Comparison of ENCODE assay signal across 8 cellular contexts in the genomic region with DNA sequence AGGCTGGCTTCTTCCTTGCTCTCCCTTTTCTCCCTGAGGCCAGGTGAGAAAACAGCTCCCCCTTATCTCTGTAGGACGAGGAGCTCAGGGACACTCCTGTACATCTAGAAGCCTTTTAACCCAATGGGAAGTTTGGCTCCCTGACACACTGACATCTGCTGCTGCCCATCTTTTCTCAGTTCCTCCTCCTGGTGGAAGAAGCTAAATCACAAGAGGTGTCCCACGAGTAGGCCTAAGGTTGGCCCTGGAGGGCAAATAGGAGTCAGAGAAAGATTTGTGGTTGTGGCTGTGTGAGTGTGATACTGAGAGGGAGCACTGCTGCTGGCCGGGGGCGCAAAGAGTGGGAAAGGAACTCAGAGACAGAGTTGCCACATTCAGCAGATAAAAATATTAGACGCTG. TPM values are rescaled to one million over a fixed set of nuclear protein-coding genes. Genes with fewer than 3 reads are reported as not detected.
DNase-seq lines count a peak whose midpoint lies in the region; ATAC-seq lines count a peak whose summit lies in the region.

No MANE protein-coding gene starts in this region.

- no peaks in the 10 kb centered on the region for H3K9me3 Mint-ChIP-seq in memory B cell
- H3K9me3 Mint-ChIP-seq in activated CD4-positive, alpha-beta memory T cell treated with anti-CD3 and anti-CD28 coated beads for 36 hours: no peaks in the 10 kb centered on the region

- no peak overlapping the region for H3K4me3 Mint-ChIP-seq in memory B cell
- no peak overlapping the region for H3K4me3 Mint-ChIP-seq in activated CD4-positive, alpha-beta memory T cell treated with anti-CD3 and anti-CD28 coated beads for 36 hours

- H3K27ac Mint-ChIP-seq in memory B cell: peak overlapping the region; percentile 61
- H3K27ac Mint-ChIP-seq in activated CD4-positive, alpha-beta memory T cell treated with anti-CD3 and anti-CD28 coated beads for 36 hours: no peak overlapping the region

- no peaks in the 10 kb centered on the region for H3K27me3 Mint-ChIP-seq in memory B cell
- H3K27me3 Mint-ChIP-seq in activated CD4-positive, alpha-beta memory T cell treated with anti-CD3 and anti-CD28 coated beads for 36 hours: no peaks in the 10 kb centered on the region

- intact Hi-C loops in activated CD4-positive, alpha-beta memory T cell treated with anti-CD3 and anti-CD28 coated beads for 36 hours (cut with micrococcal nuclease): no loop called here

- ATAC-seq in GM18867 (IDR thresholded peaks at IDR 0.05; ENCODE audit: unreplicated experiment): peak; percentile 78
- peak; percentile 76 for ATAC-seq in GM21619 (IDR thresholded peaks at IDR 0.05; ENCODE audit: unreplicated experiment)
- ATAC-seq in HG03442 (IDR thresholded peaks at IDR 0.05; ENCODE audit: unreplicated experiment): peak; percentile 85
- ATAC-seq in memory B cell (ENCODE audit: low read depth): peak; percentile 84
- no peak for ATAC-seq in activated CD4-positive, CD25-positive, alpha-beta regulatory T cell treated with anti-CD3 and anti-CD28 coated beads, Interleukin-2, amount 50 U/mL, for 24 hours

- DNase-seq in memory B cell (ENCODE audit: low spot score in 2 of 2): no peak
- DNase-seq in activated CD4-positive, alpha-beta memory T cell treated with anti-CD3 and anti-CD28 coated beads for 36 hours: no peak
- DNase-seq in activated effector memory CD4-positive, alpha-beta T cell treated with anti-CD3 and anti-CD28 coated beads, Interleukin-2, amount 50 U/mL, for 16 hours: no peak
- no peak for DNase-seq in inferior parietal cortex (ENCODE audit: extremely low spot score)

- POLR2A ChIA-PET in activated CD4-positive, alpha-beta memory T cell treated with anti-CD3 and anti-CD28 coated beads for 36 hours (lab: Charles Lee): no interaction called here

- H3K36me3 Mint-ChIP-seq in memory B cell: peaks cover 2% of the 10 kb centered on the region
- H3K36me3 Mint-ChIP-seq in activated CD4-positive, alpha-beta memory T cell treated with anti-CD3 and anti-CD28 coated beads for 36 hours: no peaks in the 10 kb centered on the region

- peaks cover 23% of the 10 kb centered on the region for H3K4me1 Mint-ChIP-seq in memory B cell
- peaks cover 2% of the 10 kb centered on the region for H3K4me1 Mint-ChIP-seq in activated CD4-positive, alpha-beta memory T cell treated with anti-CD3 and anti-CD28 coated beads for 36 hours (ENCODE audit: low read depth)

- CTCF ChIA-PET in activated CD4-positive, alpha-beta memory T cell treated with anti-CD3 and anti-CD28 coated beads for 36 hours (lab: Charles Lee): no interaction called here

RNA-seq across cellular contexts. Expression of gene ARHGAP31, which starts 49.5 kb away (rescaled TPM):
- 10 to 100 TPM; 10.8 to 11.4 TPM for total RNA-seq in activated CD4-positive, alpha-beta memory T cell treated with anti-CD3 and anti-CD28 coated beads for 36 hours

Comparison
In these comparisons a context has a peak if more than half of its experiments do, and no peak if none do; other contexts are left out.
1. ATAC-seq: peak in GM18867 (single experiment), GM21619 (single experiment), HG03442 (single experiment) and memory B cell (single experiment); none in activated CD4-positive, CD25-positive, alpha-beta regulatory T cell treated with anti-CD3 and anti-CD28 coated beads, Interleukin-2, amount 50 U/mL, for 24 hours (0 of 2).